16 cellular contexts compared by ENCODE assay signal in genomic region chr11:429931-430456, GRCh38. TPM values are rescaled to one million over a fixed set of nuclear protein-coding genes. Genes with fewer than 3 reads are reported as not detected.
"Had no signal": no experiment of that assay in that cellular context is flagged by ENCODE, and none has a peak within 500 bp of the region (broad histone marks: within the 10 kb centered on the region; RNA-seq: fewer than 3 reads in every experiment).

No MANE protein-coding gene starts in this region.

- H3K9me3 ChIP-seq: ascending aorta, breast epithelium, pancreas had no signal

- H3K27ac Mint-ChIP-seq: activated B cell treated with CpG ODN at 0.5 μM for 24 hours; dendritic cell treated with granulocyte-macrophage colony-stimulating factor and Interleukin-4, amounts not matched to agents 40 ng/mL and 50 ng/mL, for 4 days; stimulated activated effector memory CD8-positive, alpha-beta T cell treated with anti-CD3 and anti-CD28 coated beads, Interleukin-12 subunit alpha, Interleukin-12 subunit beta, amount 100 ng/mL, for 72 hours; T-helper 17 cell had no signal

- H3K4me3 ChIP-seq: ascending aorta, breast epithelium, lung, pancreas had no signal

- H3K36me3 ChIP-seq: ascending aorta, breast epithelium, pancreas had no signal

- ATAC-seq: foreskin keratinocyte, T-helper 17 cell had no signal

- H3K9me3 Mint-ChIP-seq: dendritic cell treated with granulocyte-macrophage colony-stimulating factor and Interleukin-4, amounts not matched to agents 40 ng/mL and 50 ng/mL, for 4 days; stimulated activated effector memory CD8-positive, alpha-beta T cell treated with anti-CD3 and anti-CD28 coated beads, Interleukin-12 subunit alpha, Interleukin-12 subunit beta, amount 100 ng/mL, for 72 hours had no signal

- DNase-seq: activated B cell treated with CpG ODN at 0.5 μM for 24 hours; activated CD4-positive, alpha-beta T cell treated with anti-CD3 and anti-CD28 coated beads, Interleukin-2, amount 50 U/mL, for 1 hour; activated CD8-positive, alpha-beta memory T cell treated with anti-CD3 and anti-CD28 coated beads for 24 hours; effector memory CD4-positive, alpha-beta T cell; foreskin keratinocyte; glutamatergic neuron; kidney glomerular epithelial cell; midbrain had no signal

- H3K36me3 Mint-ChIP-seq: stimulated activated effector memory CD8-positive, alpha-beta T cell treated with anti-CD3 and anti-CD28 coated beads, Interleukin-12 subunit alpha, Interleukin-12 subunit beta, amount 100 ng/mL, for 72 hours had no signal

- H3K27me3 Mint-ChIP-seq: activated B cell treated with CpG ODN at 0.5 μM for 24 hours, T-helper 17 cell had no signal

- FAIRE-seq: pancreas had no signal

- H3K4me1 ChIP-seq: ascending aorta, breast epithelium, foreskin keratinocyte, pancreas had no signal

- H3K27me3 ChIP-seq: ascending aorta, breast epithelium, foreskin keratinocyte, pancreas had no signal

- H3K4me3 Mint-ChIP-seq: activated B cell treated with CpG ODN at 0.5 μM for 24 hours; dendritic cell treated with granulocyte-macrophage colony-stimulating factor and Interleukin-4, amounts not matched to agents 40 ng/mL and 50 ng/mL, for 4 days; stimulated activated effector memory CD8-positive, alpha-beta T cell treated with anti-CD3 and anti-CD28 coated beads, Interleukin-12 subunit alpha, Interleukin-12 subunit beta, amount 100 ng/mL, for 72 hours; T-helper 17 cell had no signal

- H3K4me1 Mint-ChIP-seq: activated B cell treated with CpG ODN at 0.5 μM for 24 hours; stimulated activated effector memory CD8-positive, alpha-beta T cell treated with anti-CD3 and anti-CD28 coated beads, Interleukin-12 subunit alpha, Interleukin-12 subunit beta, amount 100 ng/mL, for 72 hours had no signal

- H3K27ac ChIP-seq: ascending aorta, breast epithelium, foreskin keratinocyte, pancreas had no signal

RNA-seq across cellular contexts. Expression of gene ANO9, which starts 11.8 kb away (rescaled TPM):
- total RNA-seq: cerebellum had no signal

RNA-seq across cellular contexts. Expression of gene PKP3, which starts 36.0 kb away (rescaled TPM):
- total RNA-seq: ascending aorta, T-helper 17 cell had no signal
